ENCODE assay signal across 25 cellular contexts in the genomic region with DNA sequence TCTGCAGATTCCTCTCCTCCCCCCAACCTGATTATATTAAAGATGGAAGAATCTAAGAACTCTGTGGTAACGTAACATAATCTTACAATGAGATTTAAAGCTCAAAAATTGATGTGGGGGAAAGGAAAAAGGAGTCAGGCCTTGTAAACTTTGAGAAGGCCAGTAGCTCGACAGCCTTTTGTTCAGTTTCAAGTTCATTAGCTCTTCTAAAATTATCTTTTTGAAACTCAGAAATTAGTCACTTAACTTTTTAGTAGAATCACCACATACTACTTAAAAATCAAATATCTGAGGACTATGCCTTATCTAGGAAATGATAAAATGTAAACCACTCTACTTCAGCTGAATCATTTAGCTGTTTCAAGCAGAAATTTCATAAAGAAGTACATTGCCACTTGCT.
A peak's percentile ranks its signal among the peaks of the same experiment; 100 is the strongest.
DNase-seq lines count a peak whose midpoint lies in the region; ATAC-seq and TF ChIP-seq lines count a peak whose summit lies in the region.
"Had no signal": no experiment of that assay in that cellular context is flagged by ENCODE, and none has a peak within 500 bp of the region (broad histone marks: within the 10 kb centered on the region; RNA-seq: fewer than 3 reads in every experiment).

No MANE protein-coding gene starts in this region.

- no peaks in the 10 kb centered on the region for H3K4me1 ChIP-seq in mammary epithelial cell (ENCODE audit: insufficient read depth, low read length)
- H3K4me1 ChIP-seq: BLaER1 had no signal

- no peaks in the 10 kb centered on the region for H3F3A ChIP-seq in SU-DHL-6 (ENCODE audit: insufficient read depth)

- intact Hi-C loops in mammary epithelial cell (cut with micrococcal nuclease), result no loop called here

- DNase-seq in NCI-H1092 (lab: John Stamatoyannopoulos, UW), result no peak
- DNase-seq in activated effector memory CD4-positive, alpha-beta T cell treated with anti-CD3 and anti-CD28 coated beads, Interleukin-2, amount 50 U/mL, for 16 hours, result no peak
- no peak for DNase-seq in SKM-1 (lab: John Stamatoyannopoulos, UW; ENCODE audit: unreplicated experiment)
- DNase-seq in mammary epithelial cell, result no peak
- DNase-seq: CD4-positive, CD25-positive, alpha-beta regulatory T cell; H9; NCI-H1092 treated with DMSO at 0.1 percent for 48 hours; NCI-H1436; NCI-H187 treated with DMSO at 0.1 percent for 48 hours; NCI-H2171 treated with DMSO at 0.1 percent for 48 hours; NCI-H524; NCI-H748 treated with DMSO at 0.1 percent for 48 hours; NK-92 treated with Interleukin-12 subunit alpha and Interleukin-12 subunit beta, amount 100 ng/mL, for 24 hours; SHP77 treated with DMSO at 0.1 percent for 48 hours; SW 1271; T-helper 17 cell; T1000 had no signal

- dilution Hi-C loops in mammary epithelial cell (cut with HindIII; ENCODE audit: low sequenced_read_pairs), result no loop called here

- H3K27me3 ChIP-seq in SU-DHL-6 (ENCODE audit: low read length) (no peaks in the 10 kb centered on the region), mammary epithelial cell (ENCODE audit: insufficient read depth, low read length) (no peaks in the 10 kb centered on the region)
- H3K27me3 ChIP-seq: BLaER1 had no signal

- WGBS in mammary epithelial cell (ENCODE audit: low coverage, missing lambda C conversion rate), result 21% methylated on average over 2 of the region's 2 CpGs

- no peaks in the 10 kb centered on the region for H3K79me2 ChIP-seq in SU-DHL-6 (ENCODE audit: insufficient read depth, low read length)
- H3K79me2 ChIP-seq in mammary epithelial cell (ENCODE audit: insufficient read depth, low read length), result no peaks in the 10 kb centered on the region

- H3K4me2 ChIP-seq in SU-DHL-6 (ENCODE audit: low read depth, low read length, poor library complexity, severe bottlenecking), result no peak overlapping the region
- H3K4me2 ChIP-seq in mammary epithelial cell (ENCODE audit: insufficient read depth, low read depth, low read length), result no peak overlapping the region
- H3K4me2 ChIP-seq: BLaER1, GM23338 had no signal

- H3K27ac ChIP-seq in SU-DHL-6 (ENCODE audit: low read depth, low read length) (no peak overlapping the region), mammary epithelial cell (ENCODE audit: insufficient read depth, low read depth, low read length) (no peak overlapping the region)
- H3K27ac ChIP-seq: BLaER1, RWPE1 had no signal

- H2AFZ ChIP-seq in SU-DHL-6 (ENCODE audit: low read depth, low read length, severe bottlenecking), result peak overlapping the region; percentile 61
- no peak overlapping the region for H2AFZ ChIP-seq in mammary epithelial cell (ENCODE audit: low read depth, low read length)
- H2AFZ ChIP-seq: GM23338 had no signal

- BruUV-seq in mammary epithelial cell (replicated peaks; lab: Mats Ljungman, UMichigan), result no TSS peak

- no peaks in the 10 kb centered on the region for H3K9me2 ChIP-seq in SU-DHL-6 (replicated peaks; ENCODE audit: insufficient read depth, low read length)

- ATAC-seq in GM18868 (IDR thresholded peaks at IDR 0.05; ENCODE audit: unreplicated experiment) (peak; percentile 47), HG02642 (IDR thresholded peaks at IDR 0.05; ENCODE audit: poor library complexity, unreplicated experiment) (peak; percentile 54), HG03025 (IDR thresholded peaks at IDR 0.05; ENCODE audit: low FRiP score, unreplicated experiment) (peak; percentile 45)
- ATAC-seq: GM23338, Panc1, T-helper 17 cell had no signal

- H3K9ac ChIP-seq in SU-DHL-6 (ENCODE audit: low read length) (no peak overlapping the region), mammary epithelial cell (ENCODE audit: insufficient read depth, low read length) (no peak overlapping the region)
- H3K9ac ChIP-seq: BLaER1 had no signal

- H3K36me3 ChIP-seq in SU-DHL-6 (ENCODE audit: low read length), result no peaks in the 10 kb centered on the region
- H3K36me3 ChIP-seq in mammary epithelial cell (ENCODE audit: insufficient read depth, low read length), result no peaks in the 10 kb centered on the region
- H3K36me3 ChIP-seq: BLaER1 had no signal

- CTCF ChIA-PET in mammary epithelial cell (lab: Charles Lee; ENCODE audit: low non-redundant PET), result no interaction called here

- in situ Hi-C loops in mammary epithelial cell (cut with MboI; ENCODE audit: low sequenced_read_pairs in 2 of 2), result no loop called here

- no peaks in the 10 kb centered on the region for H4K20me1 ChIP-seq in SU-DHL-6 (ENCODE audit: low read depth, low read length)
- H4K20me1 ChIP-seq in mammary epithelial cell (ENCODE audit: insufficient read depth, low read length), result no peaks in the 10 kb centered on the region
- H4K20me1 ChIP-seq: BLaER1 had no signal

- H3K9me3 ChIP-seq in SU-DHL-6 (ENCODE audit: insufficient read depth, low read length) (no peaks in the 10 kb centered on the region), mammary epithelial cell (replicated peaks; ENCODE audit: insufficient read depth, low read length) (no peaks in the 10 kb centered on the region)
- H3K9me3 ChIP-seq: BLaER1 had no signal

- TF ChIP-seq CTCF in SU-DHL-6 (IDR thresholded peaks at IDR 0.05; ENCODE audit: insufficient read depth, low read length, poor library complexity, severe bottlenecking), result no peak
- TF ChIP-seq CTCF in mammary epithelial cell (conservative IDR thresholded peaks at IDR 0.05 in 1 of 2, IDR thresholded peaks at IDR 0.05 in 1 of 2; ENCODE audit: extremely low read depth in 1 of 2, insufficient read depth in 1 of 2, low read depth in 1 of 2, low read length in 2 of 2), result no peak

- no peak overlapping the region for H3K4me3 ChIP-seq in SU-DHL-6 (ENCODE audit: insufficient read depth, low read length, poor library complexity, severe bottlenecking)
- H3K4me3 ChIP-seq in mammary epithelial cell (replicated peaks in 1 of 3; ENCODE audit: insufficient read depth in 1 of 3, low read depth in 2 of 3, low read length in 3 of 3), result no peak overlapping the region
- H3K4me3 ChIP-seq: BLaER1, GM23338 had no signal
